In genomic region chr1:11879311-11880180, GRCh38 we compare ENCODE assay signal across 1 cellular context.
A peak's percentile ranks its signal among the peaks of the same experiment; 100 is the strongest.
TF ChIP-seq lines count a peak whose summit lies in the region.

No MANE protein-coding gene starts in this region.

TF ChIP-seq in K562, 482 proteins besides CTCF, POLR2A, EP300 and RAD21 (continued from another document):
- TF ChIP-seq PRDM10 (IDR thresholded peaks at IDR 0.05; ENCODE audit: partially characterized antibody) (no peak), DMBX1 (CRISPR knock-in tag; IDR thresholded peaks at IDR 0.05; ENCODE audit: borderline replicate concordance) (peak; percentile 63), MAX (CRISPR knock-in tag; IDR thresholded peaks at IDR 0.05) (0 out of 2 replicates have a peak, but pooled peaks have one; percentile 10), ATF1 (CRISPR knock-in tag; IDR thresholded peaks at IDR 0.05) (no peak), ATF1 (tag; IDR thresholded peaks at IDR 0.05) (0 out of 2 replicates have a peak, but pooled peaks have one; percentile 36), GATA2 (CRISPR knock-in tag; IDR thresholded peaks at IDR 0.05) (peak; percentile 34; the same call in 1 of the 2 replicates), HOMEZ (CRISPR knock-in tag; IDR thresholded peaks at IDR 0.05) (no peak), STAT5A (IDR thresholded peaks at IDR 0.05; ENCODE audit: borderline replicate concordance, low read length) (no peak), MYC (IDR thresholded peaks at IDR 0.05; ENCODE audit: low read depth, low read length) (peak; percentile 36; the same call in 1 of the 2 replicates), MYC (CRISPR knock-in tag; IDR thresholded peaks at IDR 0.05; ENCODE audit: borderline replicate concordance, low read depth) (peak; percentile 24; the same call in 1 of the 2 replicates), CREB3 (tag; conservative IDR thresholded peaks at IDR 0.05; ENCODE audit: low read depth) (peak; percentile 75; the same call in 1 of the 2 replicates), ELK1 (CRISPR knock-in tag; IDR thresholded peaks at IDR 0.05) (no peak), ZNF449 (CRISPR knock-in tag; IDR thresholded peaks at IDR 0.05) (0 out of 2 replicates have a peak, but pooled peaks have one; percentile 22), ID3 (CRISPR knock-in tag; IDR thresholded peaks at IDR 0.05) (no peak), ID3 (tag; IDR thresholded peaks at IDR 0.05) (0 out of 2 replicates have a peak, but pooled peaks have one; percentile 58), CREB5 (CRISPR knock-in tag; IDR thresholded peaks at IDR 0.05) (0 out of 2 replicates have a peak, but pooled peaks have one; percentile 55), ZNF639 (CRISPR knock-in tag; conservative IDR thresholded peaks at IDR 0.05 in 1 of 2, IDR thresholded peaks at IDR 0.05 in 1 of 2) (peak in 1 of 2 experiments; percentile 82; a peak in 2 of 4 replicates), IRF9 (tag; IDR thresholded peaks at IDR 0.05) (no peak), ZFX (CRISPR knock-in tag; IDR thresholded peaks at IDR 0.05) (peak; percentile 19; the same call in 1 of the 2 replicates), NFYB (IDR thresholded peaks at IDR 0.05; ENCODE audit: extremely low read depth, insufficient read length) (no peak), PTRF (tag; IDR thresholded peaks at IDR 0.05) (0 out of 2 replicates have a peak, but pooled peaks have one; percentile 72), NR4A1 (CRISPR knock-in tag; IDR thresholded peaks at IDR 0.05) (no peak), NR4A1 (tag; IDR thresholded peaks at IDR 0.05) (peak; percentile 85), NR2C2 (CRISPR knock-in tag; IDR thresholded peaks at IDR 0.05) (no peak), NR2C2 (tag; IDR thresholded peaks at IDR 0.05) (peak; percentile 40; the same call in 1 of the 2 replicates), ZNF354B (CRISPR knock-in tag; IDR thresholded peaks at IDR 0.05) (no peak), ZNF766 (CRISPR knock-in tag; conservative IDR thresholded peaks at IDR 0.05) (0 out of 2 replicates have a peak, but pooled peaks have one; percentile 45), JUNB (CRISPR knock-in tag; conservative IDR thresholded peaks at IDR 0.05) (no peak)
